ENCODE assay signal across 8 cellular contexts in genomic region chr16:84144859-84145639, GRCh38. TPM values are rescaled to one million over a fixed set of nuclear protein-coding genes. Genes with fewer than 3 reads are reported as not detected.
DNase-seq lines count a peak whose midpoint lies in the region.

DNAAF1 (plus strand) TSS chr16:84145308; CDS start chr16:84145441, 133 bp downstream.
HSDL1 (minus strand) TSS chr16:84145177; CDS start chr16:84131321, 13,856 bp downstream.

- H3K4me3 ChIP-seq in GM23248, result peak within 1 kb of the TSS; percentile 87
- H3K4me3 ChIP-seq in Karpas-422 (ENCODE audit: low read length), result peak within 1 kb of the TSS; percentile 92
- H3K4me3 ChIP-seq in SJSA1, result peak within 1 kb of the TSS; percentile 88

- H2AFZ ChIP-seq in GM23248 (peak within 1 kb of the TSS; percentile 85), Karpas-422 (ENCODE audit: low read length) (no peak within 1 kb of the TSS; the same call in 1 of the 2 replicates)

- H3K79me2 ChIP-seq in GM23248 (ENCODE audit: insufficient read depth) (peaks cover 42% of the 10 kb centered on the region), Karpas-422 (ENCODE audit: low read length) (peaks cover 48% of the 10 kb centered on the region)

- WGBS in GM23248 (ENCODE audit: low coverage in 1 of 2, low lambda C conversion rate in 2 of 2, missing lambda C conversion rate in 2 of 2), 2 experiments, result 1 to 2% methylated on average over 51 to 52 of the region's 89 CpGs

- no peaks in the 10 kb centered on the region; the same call in 1 of the 2 replicates for H3K27me3 ChIP-seq in GM23248 (replicated peaks; ENCODE audit: insufficient read depth)
- no peaks in the 10 kb centered on the region for H3K27me3 ChIP-seq in Karpas-422 (ENCODE audit: low read length)
- peaks cover 4% of the 10 kb centered on the region; the same call in 1 of the 2 replicates for H3K27me3 ChIP-seq in SJSA1 (replicated peaks)

- H3K9me3 ChIP-seq in GM23248 (ENCODE audit: low read depth) (no peaks in the 10 kb centered on the region), Karpas-422 (ENCODE audit: low read length) (no peaks in the 10 kb centered on the region), SJSA1 (replicated peaks) (no peaks in the 10 kb centered on the region)

- DNase-seq in ELR (ENCODE audit: low read depth) (peak; percentile 90), GM23248 (peak; percentile 95), Karpas-422 (peak; percentile 96), SJSA1 (ENCODE audit: low read depth in 1 of 2, low spot score in 2 of 2) (peak; percentile 85 to 86), globus pallidus (ENCODE audit: low spot score) (peak; percentile 86), occipital lobe (lab: John Stamatoyannopoulos, UW) (peak; percentile 85), superior temporal gyrus (ENCODE audit: extremely low spot score) (peak; percentile 87)
- DNase-seq in activated naive CD4-positive, alpha-beta T cell treated with Interleukin-2 at 50 U/mL for 16 hours, result peak; percentile 93

- H3K4me2 ChIP-seq in GM23248 (ENCODE audit: unreplicated experiment) (peak within 1 kb of the TSS; percentile 93), Karpas-422 (ENCODE audit: low read depth, low read length, poor library complexity, severe bottlenecking) (peak within 1 kb of the TSS; percentile 78)

- in situ Hi-C loops in GM23248 (cut with MboI), result no loop called here

- H3K9me2 ChIP-seq in GM23248 (ENCODE audit: insufficient read depth) (no peaks in the 10 kb centered on the region), Karpas-422 (replicated peaks; ENCODE audit: insufficient read depth, low read length) (no peaks in the 10 kb centered on the region)

- H3K4me1 ChIP-seq in GM23248 (ENCODE audit: insufficient read depth), result no peaks in the 10 kb centered on the region
- peaks cover 38% of the 10 kb centered on the region for H3K4me1 ChIP-seq in Karpas-422 (ENCODE audit: low read length)
- H3K4me1 ChIP-seq in SJSA1 (replicated peaks), result peaks cover 7% of the 10 kb centered on the region

- H3K36me3 ChIP-seq in GM23248 (ENCODE audit: low read depth) (no peaks in the 10 kb centered on the region), Karpas-422 (ENCODE audit: insufficient read depth, low read length) (no peaks in the 10 kb centered on the region), SJSA1 (no peaks in the 10 kb centered on the region)

- H4K20me1 ChIP-seq in GM23248 (ENCODE audit: insufficient read depth) (no peaks in the 10 kb centered on the region), Karpas-422 (ENCODE audit: insufficient read depth, low read depth, low read length) (peaks cover 4% of the 10 kb centered on the region; the same call in 1 of the 2 replicates)

- peak within 1 kb of the TSS; percentile 78 for H3K9ac ChIP-seq in GM23248
- H3K9ac ChIP-seq in Karpas-422 (ENCODE audit: low read length), result peak within 1 kb of the TSS; percentile 94

- no peaks in the 10 kb centered on the region for H3F3A ChIP-seq in GM23248 (ENCODE audit: insufficient read depth)

- H3K27ac ChIP-seq in GM23248, result 0 out of 2 replicates have a peak within 1 kb of the TSS, but pooled peaks have one; percentile 7
- H3K27ac ChIP-seq in Karpas-422 (ENCODE audit: low read length), result peak within 1 kb of the TSS; percentile 79
- H3K27ac ChIP-seq in SJSA1, result no peak within 1 kb of the TSS

RNA-seq across cellular contexts. Expression of gene DNAAF1, which starts in this region (rescaled TPM):
- not detected in 2 replicates for total RNA-seq in GM23248 (2014; rRNA removed; shearing (Covaris generic))
- polyA plus RNA-seq in GM23248 (2016; fragmentation: Nextera tagmentation; extraction: Ambion mirVana), result not detected in 2 replicates
- not detected in 2 replicates for total RNA-seq in Karpas-422 (2014; rRNA removed; shearing (Covaris generic); ENCODE audit: low replicate concordance)
- not detected in 2 replicates for total RNA-seq in SJSA1 (2014; rRNA removed; shearing (Covaris generic))
- 0.62 TPM for total RNA-seq in occipital lobe

RNA-seq across cellular contexts. Expression of gene HSDL1, which starts in this region (rescaled TPM):
- total RNA-seq in GM23248 (2014; rRNA removed; shearing (Covaris generic)), result 17.0 and 19.9 TPM in 2 replicates
- 10.8 and 12.0 TPM in 2 replicates for polyA plus RNA-seq in GM23248 (2016; fragmentation: Nextera tagmentation; extraction: Ambion mirVana)
- 26.0 and 55.2 TPM in 2 replicates for total RNA-seq in Karpas-422 (2014; rRNA removed; shearing (Covaris generic); ENCODE audit: low replicate concordance)
- 29.0 and 36.4 TPM in 2 replicates for total RNA-seq in SJSA1 (2014; rRNA removed; shearing (Covaris generic))
- 165 TPM for total RNA-seq in occipital lobe
